In the genomic region with DNA sequence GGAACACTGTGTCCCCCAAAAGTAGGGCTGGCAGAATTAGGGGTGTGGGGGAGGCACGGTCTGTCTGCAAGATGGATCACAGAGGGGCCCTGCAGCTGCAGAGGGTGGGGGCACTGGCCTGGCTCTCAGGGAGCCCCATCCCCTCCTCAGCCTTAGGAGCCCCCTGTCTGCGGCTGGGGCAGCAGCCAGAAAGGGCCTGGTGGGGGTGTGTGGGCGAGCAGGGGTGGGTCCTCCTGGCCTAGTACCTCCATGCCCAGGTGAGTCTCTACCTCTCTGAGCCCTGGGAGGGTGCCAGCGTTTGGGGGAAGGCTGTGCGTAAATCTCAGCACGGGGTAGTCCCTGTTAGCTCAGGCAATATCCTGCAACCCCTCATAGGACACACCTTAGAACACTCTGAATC, we compare ENCODE assay signal across 31 cellular contexts.
"Had no signal": no experiment of that assay in that cellular context is flagged by ENCODE, and none has a peak within 500 bp of the region (broad histone marks: within the 10 kb centered on the region; RNA-seq: fewer than 3 reads in every experiment).

No MANE protein-coding gene starts in this region.

- H3K27me3 Mint-ChIP-seq: activated CD4-positive, alpha-beta T cell treated with anti-CD3 and anti-CD28 coated beads, Interleukin-2, amount 10 ng/mL, durations not matched to agents 7 days and 5 days; activated CD8-positive, alpha-beta T cell treated with anti-CD3 and anti-CD28 coated beads for 36 hours had no signal

- H3K36me3 Mint-ChIP-seq: activated naive CD8-positive, alpha-beta T cell treated with anti-CD3 and anti-CD28 coated beads for 36 hours had no signal

- H3K4me1 Mint-ChIP-seq: activated CD4-positive, alpha-beta T cell treated with anti-CD3 and anti-CD28 coated beads, Interleukin-2, amount 10 ng/mL, durations not matched to agents 7 days and 5 days; activated naive CD8-positive, alpha-beta T cell treated with anti-CD3 and anti-CD28 coated beads for 36 hours had no signal

- ATAC-seq: activated CD8-positive, alpha-beta T cell treated with anti-CD3 and anti-CD28 coated beads for 36 hours; activated T-cell treated with anti-CD3 and anti-CD28 coated beads, Interleukin-2, amount 50 U/mL, for 4 hours; PC-3 had no signal

- H3K9me3 ChIP-seq: SK-N-SH had no signal

- DNase-seq: activated CD4-positive, alpha-beta T cell treated with anti-CD3 and anti-CD28 coated beads, Interleukin-2, amount 10 ng/mL, durations not matched to agents 7 days and 5 days; activated CD8-positive, alpha-beta T cell treated with anti-CD3 and anti-CD28 coated beads for 36 hours; activated effector memory CD4-positive, alpha-beta T cell treated with Interleukin-2 at 50 U/mL for 16 hours; activated naive CD4-positive, alpha-beta T cell; activated naive CD4-positive, alpha-beta T cell treated with anti-CD3 and anti-CD28 coated beads, Interleukin-2, amount 50 U/mL, for 16 hours; activated naive CD8-positive, alpha-beta T cell treated with anti-CD3 and anti-CD28 coated beads for 36 hours; activated T-cell treated with anti-CD3 and anti-CD28 coated beads for 4 hours; activated T-cell treated with anti-CD3 and anti-CD28 coated beads, Interleukin-2, amount 50 U/mL, for 4 hours; amniotic stem cell; aorta; brain microvascular endothelial cell; Kasumi-1; KG1; MM.1S; MV-4-11; NCI-H1092; NCI-H1436 treated with DMSO at 0.1 percent for 48 hours; NCI-H1694 treated with DMSO at 0.1 percent for 48 hours; NCI-H2029; NCI-H345; NCI-H524 treated with DMSO at 0.1 percent for 48 hours; PC-3; Peyer's patch; RPMI8226; SHP77 treated with DMSO at 0.1 percent for 48 hours; SK-N-SH had no signal

- H3K27ac ChIP-seq: brain microvascular endothelial cell, cardiac muscle cell, Peyer's patch, SJSA1 had no signal

- H3K4me3 ChIP-seq: cardiac muscle cell, Peyer's patch, SJSA1 had no signal

- H3K4me1 ChIP-seq: Peyer's patch, SJSA1 had no signal

- H3K27ac Mint-ChIP-seq: activated CD4-positive, alpha-beta T cell treated with anti-CD3 and anti-CD28 coated beads, Interleukin-2, amount 10 ng/mL, durations not matched to agents 7 days and 5 days; activated CD8-positive, alpha-beta T cell treated with anti-CD3 and anti-CD28 coated beads for 36 hours; activated naive CD8-positive, alpha-beta T cell treated with anti-CD3 and anti-CD28 coated beads for 36 hours; activated T-helper 1 cell treated with anti-CD3 and anti-CD28 coated beads, Interleukin-12 subunit alpha, Interleukin-12 subunit beta, Interleukin-2, Interleukin-4 antibody, amounts not matched to agents 30 ng/mL and 10 ng/mL and 1 ng/mL, durations not matched to agents 14 hours and 24 hours and 36 hours; T-helper 1 cell treated with Interleukin-12 subunit alpha and Interleukin-12 subunit beta and Interleukin-4 antibody, amounts not matched to agents 30 μg/mL and 1 μg/mL, for 36 hours; T-helper 2 cell treated with Interferon-gamma antibody and Interleukin-4, amounts not matched to agents 5 μg/mL and 100 μg/mL, for 36 hours had no signal

- H3K4me3 Mint-ChIP-seq: activated CD4-positive, alpha-beta T cell treated with anti-CD3 and anti-CD28 coated beads, Interleukin-2, amount 10 ng/mL, durations not matched to agents 7 days and 5 days; activated CD8-positive, alpha-beta T cell treated with anti-CD3 and anti-CD28 coated beads for 36 hours; activated naive CD8-positive, alpha-beta T cell treated with anti-CD3 and anti-CD28 coated beads for 36 hours; activated T-cell treated with anti-CD3 and anti-CD28 coated beads, Interleukin-2, amount 50 U/mL, for 4 hours; activated T-helper 1 cell treated with anti-CD3 and anti-CD28 coated beads, Interleukin-12 subunit alpha, Interleukin-12 subunit beta, Interleukin-2, Interleukin-4 antibody, amounts not matched to agents 30 ng/mL and 10 ng/mL and 1 ng/mL, durations not matched to agents 14 hours and 24 hours and 36 hours; T-helper 1 cell treated with Interleukin-12 subunit alpha and Interleukin-12 subunit beta and Interleukin-4 antibody, amounts not matched to agents 30 μg/mL and 1 μg/mL, for 36 hours; T-helper 2 cell treated with Interferon-gamma antibody and Interleukin-4, amounts not matched to agents 5 μg/mL and 100 μg/mL, for 36 hours had no signal

- H3K9me3 Mint-ChIP-seq: activated CD4-positive, alpha-beta T cell treated with anti-CD3 and anti-CD28 coated beads, Interleukin-2, amount 10 ng/mL, durations not matched to agents 7 days and 5 days; activated CD8-positive, alpha-beta T cell treated with anti-CD3 and anti-CD28 coated beads for 36 hours; activated naive CD8-positive, alpha-beta T cell treated with anti-CD3 and anti-CD28 coated beads for 36 hours; activated T-cell treated with anti-CD3 and anti-CD28 coated beads, Interleukin-2, amount 50 U/mL, for 4 hours; activated T-helper 1 cell treated with anti-CD3 and anti-CD28 coated beads, Interleukin-12 subunit alpha, Interleukin-12 subunit beta, Interleukin-2, Interleukin-4 antibody, amounts not matched to agents 30 ng/mL and 10 ng/mL and 1 ng/mL, durations not matched to agents 14 hours and 24 hours and 36 hours; T-helper 1 cell treated with Interleukin-12 subunit alpha and Interleukin-12 subunit beta and Interleukin-4 antibody, amounts not matched to agents 30 μg/mL and 1 μg/mL, for 36 hours; T-helper 2 cell treated with Interferon-gamma antibody and Interleukin-4, amounts not matched to agents 5 μg/mL and 100 μg/mL, for 36 hours had no signal

- H3K27me3 ChIP-seq: brain microvascular endothelial cell, cardiac muscle cell, Peyer's patch, SJSA1 had no signal

- H3K9ac ChIP-seq: SK-N-SH had no signal

- H3K36me3 ChIP-seq: brain microvascular endothelial cell, cardiac muscle cell, Peyer's patch, SJSA1 had no signal

- H3K4me2 ChIP-seq: SK-N-SH had no signal
